ENCODE assay signal across 22 cellular contexts in the genomic region with DNA sequence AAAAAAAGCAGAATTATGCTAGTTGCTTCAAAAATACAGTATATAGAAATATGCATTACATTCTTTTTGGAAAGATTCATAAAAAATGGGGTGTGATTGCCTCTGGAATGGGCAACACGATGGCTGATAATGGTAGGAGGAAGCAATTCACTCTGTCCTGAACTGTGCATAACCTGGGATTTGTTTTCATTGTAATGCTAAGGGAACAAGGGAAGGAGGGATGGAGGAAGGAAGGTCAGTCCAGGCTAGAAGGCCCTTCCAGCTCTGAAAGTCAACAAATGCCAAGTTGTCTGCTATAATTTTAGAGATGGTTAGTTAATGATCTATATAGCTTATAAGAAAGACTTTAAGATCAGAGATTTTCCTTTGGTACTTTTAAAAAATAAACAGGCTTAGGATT. TPM values are rescaled to one million over a fixed set of nuclear protein-coding genes. Genes with fewer than 3 reads are reported as not detected.
DNase-seq lines count a peak whose midpoint lies in the region; ATAC-seq, FAIRE-seq and TF ChIP-seq lines count a peak whose summit lies in the region.
"Had no signal": no experiment of that assay in that cellular context is flagged by ENCODE, and none has a peak within 500 bp of the region (broad histone marks: within the 10 kb centered on the region; RNA-seq: fewer than 3 reads in every experiment).

No MANE protein-coding gene starts in this region.

- FAIRE-seq in HepG2 (lab: Jason Lieb, UNC) (no peak), GM12878 (lab: Jason Lieb, UNC) (no peak)
- FAIRE-seq: A549, GM12892, H1 had no signal

- H2AFZ ChIP-seq in HepG2 (ENCODE audit: low read length) (no peak overlapping the region), GM12878 (ENCODE audit: control insufficient read depth, low read depth, low read length) (no peak overlapping the region)

- H3K4me1 ChIP-seq in HepG2 (ENCODE audit: insufficient read depth, low read length) (no peaks in the 10 kb centered on the region), right lobe of liver (no peaks in the 10 kb centered on the region), NT2/D1 (ENCODE audit: insufficient read depth, insufficient read length) (no peaks in the 10 kb centered on the region), GM12878 (ENCODE audit: control insufficient read depth, insufficient read depth, low read length) (no peaks in the 10 kb centered on the region)
- H3K4me1 ChIP-seq: A549, HAP-1 had no signal

- RAD21 ChIA-PET in GM12878 (lab: Charles Lee; ENCODE audit: unreplicated experiment): no interaction called here

- TF ChIP-seq CTCF in HepG2 (CRISPR knock-in tag; IDR thresholded peaks at IDR 0.05): no peak
- TF ChIP-seq CTCF in right lobe of liver (IDR thresholded peaks at IDR 0.05): no peak
- TF ChIP-seq CTCF in GM12878 (IDR thresholded peaks at IDR 0.05 in 2 of 3, conservative IDR thresholded peaks at IDR 0.05 in 1 of 3; ENCODE audit: control insufficient read depth in 2 of 3, extremely low read depth in 1 of 3, insufficient read depth in 1 of 3, low read depth in 3 of 3, low read length in 3 of 3): no peak

- TF ChIP-seq POLR2A in HepG2 (IDR thresholded peaks at IDR 0.05; ENCODE audit: insufficient read depth in 1 of 2, low read depth in 2 of 2, low read length in 2 of 2) (no peak), right lobe of liver (IDR thresholded peaks at IDR 0.05) (no peak), GM12878 (IDR thresholded peaks at IDR 0.05; ENCODE audit: low read depth, low read length) (no peak)

- H3K27ac ChIP-seq in HepG2 (ENCODE audit: extremely low read length, insufficient read depth, low read length) (no peak overlapping the region), right lobe of liver (no peak overlapping the region), GM12878 (ENCODE audit: control insufficient read depth, insufficient read depth) (no peak overlapping the region)
- H3K27ac ChIP-seq: A549 had no signal

- H3K9me3 ChIP-seq in HepG2 (ENCODE audit: low read length) (no peaks in the 10 kb centered on the region), right lobe of liver (no peaks in the 10 kb centered on the region), NT2/D1 (ENCODE audit: insufficient read depth, low read length) (peaks cover 5% of the 10 kb centered on the region; the same call in 1 of the 2 replicates), GM12878 (replicated peaks; ENCODE audit: control insufficient read depth, insufficient read depth, low read length) (no peaks in the 10 kb centered on the region)
- H3K9me3 ChIP-seq: A549, HAP-1 had no signal

- H3K4me2 ChIP-seq in HepG2 (ENCODE audit: low read depth, low read length) (no peak overlapping the region), GM12878 (ENCODE audit: control insufficient read depth, insufficient read depth) (no peak overlapping the region)
- H3K4me2 ChIP-seq: A549 had no signal

- SMC1A ChIA-PET in GM12878 (lab: Charles Lee; ENCODE audit: uncharacterized antibody, unreplicated experiment): no interaction called here

- H3K9ac ChIP-seq in HepG2 (ENCODE audit: insufficient read depth, low read depth, low read length) (no peak overlapping the region), NT2/D1 (ENCODE audit: insufficient read length, low read depth) (no peak overlapping the region), GM12878 (ENCODE audit: control insufficient read depth, insufficient read depth, low read length) (no peak overlapping the region)

- ATAC-seq in HepG2 (no peak), right lobe of liver (no peak), GM12878 (no peak), HG03378 (IDR thresholded peaks at IDR 0.05; ENCODE audit: unreplicated experiment) (no peak)
- ATAC-seq: A549 had no signal

- 98% methylated on average over 1 of the region's 1 CpG for WGBS in HepG2 (ENCODE audit: low lambda C conversion rate)
- 80% methylated on average over 1 of the region's 1 CpG for WGBS in right lobe of liver (ENCODE audit: insufficient coverage, low coverage, low lambda C conversion rate, missing lambda C conversion rate)
- 100% methylated on average over 1 of the region's 1 CpG for WGBS in GM12878 (ENCODE audit: insufficient coverage, insufficient replicate concordance, low lambda C conversion rate, missing lambda C conversion rate)

- no peaks in the 10 kb centered on the region for H4K20me1 ChIP-seq in HepG2 (ENCODE audit: insufficient read depth, low read length)
- H4K20me1 ChIP-seq in GM12878 (ENCODE audit: control insufficient read depth, insufficient read depth): no peaks in the 10 kb centered on the region

- intact Hi-C loops in HepG2 (cut with micrococcal nuclease; ENCODE audit: unreplicated experiment): no loop called here
- intact Hi-C loops in right lobe of liver (cut with DNase I): no loop called here
- intact Hi-C loops in GM12878 (cut with micrococcal nuclease; ENCODE audit: unreplicated experiment): no loop called here

- no peak for DNase-seq in HepG2 (ENCODE audit: low spot score)
- no peak for DNase-seq in right lobe of liver
- peak; percentile 2 for DNase-seq in NT2/D1 (ENCODE audit: low read depth, low spot score)
- DNase-seq in GM12878 (ENCODE audit: low read depth, low spot score): no peak
- no peak for DNase-seq in globus pallidus (ENCODE audit: low spot score)
- DNase-seq in T1000 (lab: John Stamatoyannopoulos, UW): no peak
- DNase-seq: 8988T; ACHN; AML-193; C1 segment of cervical spinal cord; Calu3; CD4-positive, alpha-beta memory T cell; COR-L47; DMS53; DMS79 treated with DMSO at 0.1 percent for 48 hours; GF-D8; HFFc6 had no signal

- no peak for TF ChIP-seq RAD21 in HepG2 (CRISPR knock-in tag; IDR thresholded peaks at IDR 0.05)
- TF ChIP-seq RAD21 in GM12878 (IDR thresholded peaks at IDR 0.05; ENCODE audit: insufficient read depth, low read depth, low read length): no peak

- H3K36me3 ChIP-seq in HepG2 (replicated peaks in 1 of 2; ENCODE audit: control insufficient read depth in 1 of 2, insufficient read depth in 2 of 2, low read length in 2 of 2): peaks cover 18 to 54% of the 10 kb centered on the region in 2 experiments
- H3K36me3 ChIP-seq in right lobe of liver: no peaks in the 10 kb centered on the region
- peaks cover 67% of the 10 kb centered on the region for H3K36me3 ChIP-seq in NT2/D1 (ENCODE audit: insufficient read depth, insufficient read length, low read length)
- peaks cover 8 to 17% of the 10 kb centered on the region in 2 experiments for H3K36me3 ChIP-seq in GM12878 (ENCODE audit: control insufficient read depth in 2 of 2, insufficient read depth in 2 of 2, low read length in 1 of 2)

- POLR2A ChIA-PET in HepG2 (lab: Yijun Ruan, JAX) (no interaction called here), GM12878 (lab: Charles Lee) (no interaction called here)

- in situ Hi-C loops in HepG2 (cut with HindIII; ENCODE audit: extremely low pct_ligation_motif_present, low pct_unique_long_range_greater_than_20kb) (no loop called here), GM12878 (cut with MboI) (no loop called here)

- H3K4me3 ChIP-seq in HepG2 (replicated peaks in 1 of 3; ENCODE audit: insufficient read depth in 1 of 3, low read depth in 2 of 3, low read length in 3 of 3) (no peak overlapping the region), right lobe of liver (no peak overlapping the region), NT2/D1 (ENCODE audit: insufficient read length, low read depth) (no peak overlapping the region), GM12878 (no peak overlapping the region)
- H3K4me3 ChIP-seq: A549, HAP-1 had no signal

- BruUV-seq in HepG2 (replicated peaks; lab: Mats Ljungman, UMichigan): no TSS peak
- TSS peak; percentile 30 for BruUV-seq in GM12878 (replicated peaks; lab: Mats Ljungman, UMichigan)

- H3K79me2 ChIP-seq in HepG2 (ENCODE audit: insufficient read depth, low read length) (no peaks in the 10 kb centered on the region), GM12878 (ENCODE audit: control insufficient read depth, insufficient read depth, low read length) (no peaks in the 10 kb centered on the region)

- H3K27me3 ChIP-seq in HepG2 (ENCODE audit: control insufficient read depth in 1 of 2, insufficient read depth in 2 of 2, low read length in 2 of 2) (no peaks in the 10 kb centered on the region), right lobe of liver (no peaks in the 10 kb centered on the region), NT2/D1 (ENCODE audit: insufficient read depth, insufficient read length) (no peaks in the 10 kb centered on the region), GM12878 (replicated peaks in 1 of 2; ENCODE audit: control insufficient read depth in 2 of 2, insufficient read depth in 2 of 2, low read length in 1 of 2) (no peaks in the 10 kb centered on the region)

- CTCF ChIA-PET in HepG2 (lab: Yijun Ruan, JAX; ENCODE audit: low intra/inter-chr PET ratio, low total read pairs): no interaction called here
- CTCF ChIA-PET in GM12878 (lab: Yijun Ruan, JAX): interaction anchor here (1.6 kb wide), 1 partner anchor 118 kb away, joined by 5 read pairs; no protein-coding TSS in a partner anchor

- TF ChIP-seq EP300 in HepG2 (IDR thresholded peaks at IDR 0.05; ENCODE audit: low read depth in 2 of 2, low read length in 2 of 2): no peak
- no peak for TF ChIP-seq EP300 in HepG2 (CRISPR knock-in tag; IDR thresholded peaks at IDR 0.05; ENCODE audit: borderline replicate concordance)
- TF ChIP-seq EP300 in GM12878 (IDR thresholded peaks at IDR 0.05; ENCODE audit: borderline replicate concordance in 1 of 2, control insufficient read depth in 1 of 2, low read depth in 2 of 2, low read length in 2 of 2): no peak

RNA-seq across cellular contexts. Expression of a gene that starts 40.8 kb away (rescaled TPM):
- total RNA-seq in HepG2 (2016; rRNA removed; fragmentation: Illumina TruSeq; extraction: Trizol) (52.6 and 84.1 TPM in 2 replicates), right lobe of liver (1 to 10 TPM in 3 of 6 experiments, under 1 TPM in 3; 0.33 to 3.3 (median 1.4) TPM), GM12878 (2014; rRNA removed) (83.5 and 95.9 TPM in 2 replicates), GM12878 (2014; rRNA removed; fragmentation: Illumina TruSeq; extraction: Trizol) (114 TPM in 2 replicates), GM12878 (2021) (73.9 and 77.1 TPM in 2 replicates)
- 14.4 and 21.2 TPM in 2 replicates for total RNA-seq in HepG2 (2016; cell fraction: cytosol; rRNA removed; fragmentation: Illumina TruSeq; extraction: Trizol; ENCODE audit: low read depth)
- 53.4 and 80.3 TPM in 2 replicates for total RNA-seq in HepG2 (2016; cell fraction: insoluble cytoplasmic fraction; rRNA removed; fragmentation: Illumina TruSeq; extraction: Trizol)
- 21.2 and 25.6 TPM in 2 replicates for total RNA-seq in HepG2 (2016; cell fraction: membrane; rRNA removed; fragmentation: Illumina TruSeq; extraction: Trizol)
- total RNA-seq in HepG2 (2016; cell fraction: nucleus; rRNA removed; fragmentation: Illumina TruSeq; extraction: Trizol): 62.6 and 67.1 TPM in 2 replicates
- polyA plus RNA-seq in HepG2 (2011; rRNA removed) (15.2 and 27.8 TPM in 2 replicates), GM12878 (2011; rRNA removed) (105 and 140 TPM in 2 replicates), GM12878 (2014; fragmentation: Illumina TruSeq; extraction: Trizol) (94.2 and 121 TPM in 2 replicates), GM12878 (2014; fragmentation: Nextera tagmentation; extraction: Ambion mirVana) (10 to 100 TPM; 52.4 to 57.0 TPM), GM12878 (2014; rRNA removed) (59.8 and 80.8 TPM in 2 replicates), GM12878 (2016; fragmentation: Nextera tagmentation; extraction: Ambion mirVana) (100 to 1,000 TPM; 133 to 142 TPM)
- polyA plus RNA-seq in HepG2 (2011; cell fraction: cytosol; rRNA removed): 12.7 and 14.5 TPM in 2 replicates
- polyA plus RNA-seq in HepG2 (2011; cell fraction: nucleus; rRNA removed): 11.0 and 14.9 TPM in 2 replicates
- polyA plus RNA-seq in HepG2 (2012): 12.0 and 29.8 TPM in 2 replicates
- polyA plus RNA-seq in HepG2 (2016; cell fraction: cytosol; fragmentation: Illumina TruSeq; extraction: Trizol; ENCODE audit: low read depth): 6.3 and 8.5 TPM in 2 replicates
- polyA plus RNA-seq in HepG2 (2016; cell fraction: insoluble cytoplasmic fraction; fragmentation: Illumina TruSeq; extraction: Trizol; ENCODE audit: low read depth): 66.9 and 69.6 TPM in 2 replicates
- 8.4 and 12.9 TPM in 2 replicates for polyA plus RNA-seq in HepG2 (2016; cell fraction: membrane; fragmentation: Illumina TruSeq; extraction: Trizol; ENCODE audit: low read depth)
- polyA plus RNA-seq in HepG2 (2016; cell fraction: nucleus; fragmentation: Illumina TruSeq; extraction: Trizol; ENCODE audit: insufficient read depth, low read depth): 38.8 and 40.6 TPM in 2 replicates
- polyA minus RNA-seq in HepG2 (2011; rRNA and poly(A)+ RNA removed; ENCODE audit: low replicate concordance): 37.0 and 58.7 TPM in 2 replicates
- polyA minus RNA-seq in HepG2 (2011; cell fraction: cytosol; rRNA and poly(A)+ RNA removed): 18.4 and 31.0 TPM in 2 replicates
- polyA minus RNA-seq in HepG2 (2011; cell fraction: nucleus; rRNA and poly(A)+ RNA removed): 74.3 and 94.2 TPM in 2 replicates
- 180 and 201 TPM in 2 replicates for total RNA-seq in GM12878 (2013; cell fraction: nucleolus; rRNA removed)
- polyA plus RNA-seq in GM12878 (2011; ENCODE audit: low read depth): 31.8 TPM
- 55.8 and 57.1 TPM in 2 replicates for polyA plus RNA-seq in GM12878 (2011; cell fraction: cytosol; rRNA removed)
- polyA plus RNA-seq in GM12878 (2011; cell fraction: nucleus; rRNA removed): 79.1 and 91.4 TPM in 2 replicates
- polyA plus RNA-seq in GM12878 (2012): 30.4 and 48.4 TPM in 2 replicates
- polyA minus RNA-seq in GM12878 (2011; rRNA and poly(A)+ RNA removed): 122 and 124 TPM in 2 replicates
- polyA minus RNA-seq in GM12878 (2011; cell fraction: cytosol; rRNA and poly(A)+ RNA removed): 43.3 and 50.5 TPM in 2 replicates
- 82.3 and 134 TPM in 2 replicates for polyA minus RNA-seq in GM12878 (2011; cell fraction: nucleus; rRNA and poly(A)+ RNA removed)
